7 cellular contexts compared by ENCODE assay signal in genomic region chr18:56021814-56022205, GRCh38.
"Had no signal": no experiment of that assay in that cellular context is flagged by ENCODE, and none has a peak within 500 bp of the region (broad histone marks: within the 10 kb centered on the region; RNA-seq: fewer than 3 reads in every experiment).

No MANE protein-coding gene starts in this region.

- H3K9me3 ChIP-seq: HAP-1 had no signal

- H3K4me3 ChIP-seq: GM23248, HAP-1 had no signal

- H3K36me3 ChIP-seq: HAP-1 had no signal

- H3K27ac ChIP-seq: GM23248, HL-60 had no signal

- H3K9ac ChIP-seq: GM23248 had no signal

- H3K4me1 ChIP-seq: HAP-1 had no signal

- H2AFZ ChIP-seq: GM23248 had no signal

- DNase-seq: GOT3, H7, HFFc6 had no signal

- FAIRE-seq: HepG2 had no signal
